In genomic region chr7:149209518-149210269, GRCh38 we compare ENCODE assay signal across 8 cellular contexts. TPM values are rescaled to one million over a fixed set of nuclear protein-coding genes. Genes with fewer than 3 reads are reported as not detected.
DNase-seq lines count a peak whose midpoint lies in the region; ATAC-seq and TF ChIP-seq lines count a peak whose summit lies in the region.

No MANE protein-coding gene starts in this region.

- ATAC-seq in HG03457 (IDR thresholded peaks at IDR 0.05; ENCODE audit: unreplicated experiment) (no peak), GM21737 (IDR thresholded peaks at IDR 0.05; ENCODE audit: unreplicated experiment) (no peak)

- intact Hi-C loops in activated T-helper 1 cell treated with anti-CD3 and anti-CD28 coated beads, Interleukin-12 subunit alpha, Interleukin-12 subunit beta, Interleukin-2, Interleukin-4 antibody, amounts not matched to agents 30 ng/mL and 10 ng/mL and 1 ng/mL, durations not matched to agents 14 hours and 24 hours and 36 hours (cut with micrococcal nuclease): loop anchor here (1.0 to 5.0 kb wide), 4 partner anchors 13 to 76 kb away; partner anchors contain the start of gene ZNF783
- intact Hi-C loops in head of caudate nucleus (cut with DNase I): no loop called here

- DNase-seq in DMS 273 treated with DMSO at 0.1 percent for 48 hours (lab: John Stamatoyannopoulos, UW): peak; percentile 81
- peak; percentile 17 for DNase-seq in HFF-Myc (ENCODE audit: extremely low read depth, low read depth)
- peak; percentile 83 for DNase-seq in RKO (ENCODE audit: low spot score)
- DNase-seq in activated T-helper 1 cell treated with anti-CD3 and anti-CD28 coated beads, Interleukin-12 subunit alpha, Interleukin-12 subunit beta, Interleukin-2, Interleukin-4 antibody, amounts not matched to agents 30 ng/mL and 10 ng/mL and 1 ng/mL, durations not matched to agents 14 hours and 24 hours and 36 hours (ENCODE audit: low spot score): peak; percentile 65
- peak in 32 of 42 donors; percentile 10 to 75 (median 42) for DNase-seq in head of caudate nucleus
- peak; percentile 52 for DNase-seq in stimulated activated CD4-positive, alpha-beta T cell treated with anti-CD3 and anti-CD28 coated beads, Interleukin-2, amount 100 ng/mL, for 4 hours (ENCODE audit: low read depth)

- H3K36me3 Mint-ChIP-seq in activated T-helper 1 cell treated with anti-CD3 and anti-CD28 coated beads, Interleukin-12 subunit alpha, Interleukin-12 subunit beta, Interleukin-2, Interleukin-4 antibody, amounts not matched to agents 30 ng/mL and 10 ng/mL and 1 ng/mL, durations not matched to agents 14 hours and 24 hours and 36 hours (ENCODE audit: low read depth): peaks cover 60% of the 10 kb centered on the region

- H3K4me3 ChIP-seq in HFF-Myc (replicated peaks; ENCODE audit: low read depth, low read length): no peak overlapping the region

- H3K27ac Mint-ChIP-seq in activated T-helper 1 cell treated with anti-CD3 and anti-CD28 coated beads, Interleukin-12 subunit alpha, Interleukin-12 subunit beta, Interleukin-2, Interleukin-4 antibody, amounts not matched to agents 30 ng/mL and 10 ng/mL and 1 ng/mL, durations not matched to agents 14 hours and 24 hours and 36 hours: peak overlapping the region; percentile 87

- no peaks in the 10 kb centered on the region for H3K9me3 Mint-ChIP-seq in activated T-helper 1 cell treated with anti-CD3 and anti-CD28 coated beads, Interleukin-12 subunit alpha, Interleukin-12 subunit beta, Interleukin-2, Interleukin-4 antibody, amounts not matched to agents 30 ng/mL and 10 ng/mL and 1 ng/mL, durations not matched to agents 14 hours and 24 hours and 36 hours

- no peaks in the 10 kb centered on the region for H3K27me3 Mint-ChIP-seq in activated T-helper 1 cell treated with anti-CD3 and anti-CD28 coated beads, Interleukin-12 subunit alpha, Interleukin-12 subunit beta, Interleukin-2, Interleukin-4 antibody, amounts not matched to agents 30 ng/mL and 10 ng/mL and 1 ng/mL, durations not matched to agents 14 hours and 24 hours and 36 hours (ENCODE audit: insufficient read depth)

- peaks cover 13% of the 10 kb centered on the region for H3K4me1 Mint-ChIP-seq in activated T-helper 1 cell treated with anti-CD3 and anti-CD28 coated beads, Interleukin-12 subunit alpha, Interleukin-12 subunit beta, Interleukin-2, Interleukin-4 antibody, amounts not matched to agents 30 ng/mL and 10 ng/mL and 1 ng/mL, durations not matched to agents 14 hours and 24 hours and 36 hours (ENCODE audit: low read depth)

- H3K4me3 Mint-ChIP-seq in activated T-helper 1 cell treated with anti-CD3 and anti-CD28 coated beads, Interleukin-12 subunit alpha, Interleukin-12 subunit beta, Interleukin-2, Interleukin-4 antibody, amounts not matched to agents 30 ng/mL and 10 ng/mL and 1 ng/mL, durations not matched to agents 14 hours and 24 hours and 36 hours: peak overlapping the region; percentile 37

- TF ChIP-seq CTCF in HFF-Myc (IDR thresholded peaks at IDR 0.05; ENCODE audit: low read depth, low read length, missing control alignments): peak; percentile 84

RNA-seq across cellular contexts. Expression of gene ZNF282, which starts 14.3 kb away (rescaled TPM):
- 49.4 and 55.8 TPM in 2 replicates for total RNA-seq in activated T-helper 1 cell treated with anti-CD3 and anti-CD28 coated beads, Interleukin-12 subunit alpha, Interleukin-12 subunit beta, Interleukin-2, Interleukin-4 antibody, amounts not matched to agents 30 ng/mL and 10 ng/mL and 1 ng/mL, durations not matched to agents 14 hours and 24 hours and 36 hours

RNA-seq across cellular contexts. Expression of gene ZNF212, which starts 29.8 kb away (rescaled TPM):
- 15.0 and 17.8 TPM in 2 replicates for total RNA-seq in activated T-helper 1 cell treated with anti-CD3 and anti-CD28 coated beads, Interleukin-12 subunit alpha, Interleukin-12 subunit beta, Interleukin-2, Interleukin-4 antibody, amounts not matched to agents 30 ng/mL and 10 ng/mL and 1 ng/mL, durations not matched to agents 14 hours and 24 hours and 36 hours

RNA-seq across cellular contexts. Expression of gene ZNF783, which starts 52.3 kb away (rescaled TPM):
- total RNA-seq in activated T-helper 1 cell treated with anti-CD3 and anti-CD28 coated beads, Interleukin-12 subunit alpha, Interleukin-12 subunit beta, Interleukin-2, Interleukin-4 antibody, amounts not matched to agents 30 ng/mL and 10 ng/mL and 1 ng/mL, durations not matched to agents 14 hours and 24 hours and 36 hours: 24.1 and 25.6 TPM in 2 replicates

Comparison
In these comparisons a context has a peak if more than half of its experiments do, and no peak if none do; other contexts are left out.
1. DNase-seq: peak in every context shown above with its lines; median percentile 83 in RKO; 81 in DMS 273 treated with DMSO at 0.1 percent for 48 hours; 65 in activated T-helper 1 cell treated with anti-CD3 and anti-CD28 coated beads, Interleukin-12 subunit alpha, Interleukin-12 subunit beta, Interleukin-2, Interleukin-4 antibody, amounts not matched to agents 30 ng/mL and 10 ng/mL and 1 ng/mL, durations not matched to agents 14 hours and 24 hours and 36 hours; 52 in stimulated activated CD4-positive, alpha-beta T cell treated with anti-CD3 and anti-CD28 coated beads, Interleukin-2, amount 100 ng/mL, for 4 hours; 42 in head of caudate nucleus; 17 in HFF-Myc.